Comparison of ENCODE assay signal across 8 cellular contexts in the genomic region with DNA sequence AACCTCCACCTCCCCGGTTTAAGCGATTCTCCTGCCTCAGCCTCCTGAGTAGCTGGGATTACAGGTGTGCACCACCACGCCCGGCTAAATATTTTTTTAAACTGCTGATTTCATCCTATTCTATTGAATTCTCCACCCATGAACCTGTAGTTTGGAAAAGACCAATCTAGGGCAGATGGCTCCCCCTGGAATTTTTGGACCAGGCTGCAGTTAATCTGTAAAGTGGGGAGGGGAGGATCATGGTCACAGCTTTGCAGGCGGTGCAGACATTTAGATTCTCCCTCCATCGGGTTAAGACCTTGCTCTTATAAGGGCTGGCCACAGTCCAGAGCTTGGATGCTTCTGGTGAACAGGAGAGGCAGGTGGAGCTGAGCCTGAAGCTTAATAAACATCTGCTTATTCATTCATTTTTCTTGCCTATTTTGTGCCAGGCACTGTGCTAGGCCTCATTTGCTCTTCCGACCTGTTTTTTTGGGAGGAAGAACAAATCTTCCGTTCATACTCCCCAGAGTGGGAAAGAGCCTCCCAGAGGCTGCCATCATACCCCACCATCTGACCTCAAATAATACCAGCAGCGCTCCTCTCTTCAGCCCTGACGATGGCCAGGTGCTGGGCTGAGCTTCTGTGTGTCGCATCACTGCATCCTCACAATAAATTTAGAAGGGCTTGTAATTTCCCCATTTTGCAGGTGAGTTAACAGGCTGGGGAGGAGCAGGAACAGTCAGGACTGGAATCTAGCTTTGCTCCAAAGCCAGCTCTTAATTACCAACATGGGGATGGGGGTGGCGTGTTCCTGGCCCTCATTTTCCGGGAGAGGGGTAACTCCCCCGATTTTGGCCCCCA. TPM values are rescaled to one million over a fixed set of nuclear protein-coding genes. Genes with fewer than 3 reads are reported as not detected.
DNase-seq lines count a peak whose midpoint lies in the region; ATAC-seq, FAIRE-seq and TF ChIP-seq lines count a peak whose summit lies in the region.

No MANE protein-coding gene starts in this region.

- H3K27me3 ChIP-seq in CD4-positive, CD25-positive, alpha-beta regulatory T cell (ENCODE audit: control insufficient read depth, insufficient read depth, low read length) = no peaks in the 10 kb centered on the region
- no peaks in the 10 kb centered on the region for H3K27me3 ChIP-seq in HUES64 (ENCODE audit: insufficient read depth, low read length)

- H3K4me1 ChIP-seq in CD4-positive, CD25-positive, alpha-beta regulatory T cell (ENCODE audit: control insufficient read depth, insufficient read depth, low read length, poor library complexity, severe bottlenecking) = peaks cover 47% of the 10 kb centered on the region
- H3K4me1 ChIP-seq in HUES64 (ENCODE audit: insufficient read depth, low read length) = peaks cover 2% of the 10 kb centered on the region; the same call in 1 of the 2 replicates

- no peak for FAIRE-seq in H54 (lab: Jason Lieb, UNC)

- peak overlapping the region; percentile 55 for H3K27ac ChIP-seq in CD4-positive, CD25-positive, alpha-beta regulatory T cell (ENCODE audit: insufficient read depth, low read length, poor library complexity, severe bottlenecking)
- peak overlapping the region; percentile 85; the same call in 1 of the 2 replicates for H3K27ac ChIP-seq in HUES64 (ENCODE audit: low read depth, low read length)

- H3K27me3 Mint-ChIP-seq in CD4-positive, CD25-positive, alpha-beta regulatory T cell = peaks cover 6% of the 10 kb centered on the region
- no peaks in the 10 kb centered on the region for H3K27me3 Mint-ChIP-seq in naive thymus-derived CD8-positive, alpha-beta T cell

- no peaks in the 10 kb centered on the region for H3K9me3 ChIP-seq in CD4-positive, CD25-positive, alpha-beta regulatory T cell (ENCODE audit: control insufficient read depth in 2 of 2, low read length in 2 of 2)
- no peaks in the 10 kb centered on the region for H3K9me3 ChIP-seq in HUES64 (ENCODE audit: insufficient read depth, low read depth, low read length)

- no peaks in the 10 kb centered on the region for H3K36me3 Mint-ChIP-seq in CD4-positive, CD25-positive, alpha-beta regulatory T cell
- peaks cover 0 to 8% (median 0%) of the 10 kb centered on the region in 3 donors for H3K36me3 Mint-ChIP-seq in naive thymus-derived CD8-positive, alpha-beta T cell

- H3K4me1 Mint-ChIP-seq in CD4-positive, CD25-positive, alpha-beta regulatory T cell = peaks cover 0 to 50% (median 20%) of the 10 kb centered on the region in 4 donors
- H3K4me1 Mint-ChIP-seq in naive thymus-derived CD8-positive, alpha-beta T cell = peaks cover 25 to 61% (median 58%) of the 10 kb centered on the region in 4 donors

- H3K4me3 Mint-ChIP-seq in CD4-positive, CD25-positive, alpha-beta regulatory T cell = peak overlapping the region; percentile 79 to 90 (median 85)
- peak overlapping the region; percentile 84 to 94 (median 89) for H3K4me3 Mint-ChIP-seq in naive thymus-derived CD8-positive, alpha-beta T cell

- H3K9ac ChIP-seq in HUES64 (ENCODE audit: low read depth, low read length) = peak overlapping the region; percentile 90

- H3K27ac Mint-ChIP-seq in CD4-positive, CD25-positive, alpha-beta regulatory T cell = peak overlapping the region in 2 of 3 donors; percentile 38 to 62
- H3K27ac Mint-ChIP-seq in naive thymus-derived CD8-positive, alpha-beta T cell = peak overlapping the region; percentile 51 to 92 (median 84)

- 58% methylated on average over 13 of the region's 14 CpGs for WGBS in HUES64

- H3K4me3 ChIP-seq in CD4-positive, CD25-positive, alpha-beta regulatory T cell (ENCODE audit: low read depth, low read length) = peak overlapping the region; percentile 26
- H3K4me3 ChIP-seq in HUES64 (ENCODE audit: low read length) (peak overlapping the region; percentile 76), cardiac fibroblast (replicated peaks in 1 of 2; ENCODE audit: low read depth in 2 of 2, low read length in 2 of 2) (peak overlapping the region; percentile 74 to 77)

- POLR2A ChIA-PET in naive thymus-derived CD8-positive, alpha-beta T cell (lab: Charles Lee) = interaction anchor here (1.0 to 9.2 kb wide), 8 partner anchors 10 to 263 kb away, joined by 3 to 148 read pairs (median 4); a partner anchor contains a TSS

- no peaks in the 10 kb centered on the region for H3K9me3 Mint-ChIP-seq in CD4-positive, CD25-positive, alpha-beta regulatory T cell
- no peaks in the 10 kb centered on the region for H3K9me3 Mint-ChIP-seq in naive thymus-derived CD8-positive, alpha-beta T cell

- ATAC-seq in CD4-positive, CD25-positive, alpha-beta regulatory T cell (ENCODE audit: low read depth in 2 of 2) = no peak
- no peak for ATAC-seq in naive thymus-derived CD8-positive, alpha-beta T cell
- ATAC-seq in omental fat pad (ENCODE audit: low FRiP score) = no peak

- TF ChIP-seq POLR2A in H54 (IDR thresholded peaks at IDR 0.05; ENCODE audit: low read depth, low read length) = no peak

- no peak for DNase-seq in CD4-positive, CD25-positive, alpha-beta regulatory T cell
- no peak for DNase-seq in cardiac fibroblast (ENCODE audit: low read depth in 2 of 2)
- peak in 1 of 10 donors; percentile 35 for DNase-seq in naive thymus-derived CD8-positive, alpha-beta T cell
- no peak for DNase-seq in ecto neural progenitor cell (ENCODE audit: low spot score)
- DNase-seq in omental fat pad (ENCODE audit: low spot score) = no peak
- no peak for DNase-seq in NK-92 (lab: John Stamatoyannopoulos, UW; ENCODE audit: unreplicated experiment)
- DNase-seq in H54 (ENCODE audit: insufficient read length, low spot score) = no peak

- TF ChIP-seq CTCF in cardiac fibroblast (IDR thresholded peaks at IDR 0.05; ENCODE audit: low read depth, low read length) = no peak
- TF ChIP-seq CTCF in omental fat pad (IDR thresholded peaks at IDR 0.05) = no peak

- H3K36me3 ChIP-seq in CD4-positive, CD25-positive, alpha-beta regulatory T cell (ENCODE audit: control insufficient read depth, insufficient read depth, low read length) = peaks cover 8% of the 10 kb centered on the region
- peaks cover 14% of the 10 kb centered on the region for H3K36me3 ChIP-seq in HUES64 (ENCODE audit: insufficient read depth, low read length)

RNA-seq across cellular contexts. Expression of a gene that starts 0.9 kb away (rescaled TPM):
- 0.99 TPM for total RNA-seq in CD4-positive, CD25-positive, alpha-beta regulatory T cell
- polyA plus RNA-seq in CD4-positive, CD25-positive, alpha-beta regulatory T cell = 1 to 10 TPM in 1 of 4 donors, under 1 TPM in 3; 0.22 to 1.0 (median 0.51) TPM
- polyA plus RNA-seq in HUES64 (2013, experiment 1 of 2) = 8.7 TPM
- 12.6 TPM for polyA plus RNA-seq in HUES64 (2013, experiment 2 of 2)
- total RNA-seq in naive thymus-derived CD8-positive, alpha-beta T cell = 1 to 10 TPM; 5.3 to 8.3 TPM
- polyA plus RNA-seq in naive thymus-derived CD8-positive, alpha-beta T cell = 1 to 10 TPM; 2.6 to 4.4 (median 4.3) TPM
- total RNA-seq in omental fat pad = 10 to 100 TPM in 3 of 4 donors, 1 to 10 TPM in 1; 9.8 to 15.2 (median 11.0) TPM

RNA-seq across cellular contexts. Expression of a gene that starts 3.7 kb away (rescaled TPM):
- 23.7 TPM for total RNA-seq in CD4-positive, CD25-positive, alpha-beta regulatory T cell
- 10 to 100 TPM; 26.5 to 36.6 (median 35.1) TPM for polyA plus RNA-seq in CD4-positive, CD25-positive, alpha-beta regulatory T cell
- polyA plus RNA-seq in HUES64 (2013, experiment 1 of 2) = 34.8 TPM
- polyA plus RNA-seq in HUES64 (2013, experiment 2 of 2) = 47.0 TPM
- total RNA-seq in naive thymus-derived CD8-positive, alpha-beta T cell = 10 to 100 TPM; 33.8 to 36.3 TPM
- 10 to 100 TPM; 21.2 to 35.9 (median 34.9) TPM for polyA plus RNA-seq in naive thymus-derived CD8-positive, alpha-beta T cell
- 10 to 100 TPM in 3 of 4 donors, 1 to 10 TPM in 1; 9.9 to 15.0 (median 11.9) TPM for total RNA-seq in omental fat pad

RNA-seq across cellular contexts. Expression of a gene that starts 6.3 kb away (rescaled TPM):
- total RNA-seq in CD4-positive, CD25-positive, alpha-beta regulatory T cell = 30.8 TPM
- 10 to 100 TPM; 14.3 to 18.9 (median 16.0) TPM for polyA plus RNA-seq in CD4-positive, CD25-positive, alpha-beta regulatory T cell
- polyA plus RNA-seq in HUES64 (2013, experiment 1 of 2) = 15.0 TPM
- 21.9 TPM for polyA plus RNA-seq in HUES64 (2013, experiment 2 of 2)
- total RNA-seq in naive thymus-derived CD8-positive, alpha-beta T cell = 100 to 1,000 TPM; 110 to 111 TPM
- 10 to 100 TPM; 15.3 to 21.7 (median 20.3) TPM for polyA plus RNA-seq in naive thymus-derived CD8-positive, alpha-beta T cell
- 10 to 100 TPM; 11.4 to 20.5 (median 13.8) TPM for total RNA-seq in omental fat pad

RNA-seq across cellular contexts. Expression of a gene that starts 7.7 kb away (rescaled TPM):
- 283 TPM for total RNA-seq in CD4-positive, CD25-positive, alpha-beta regulatory T cell
- polyA plus RNA-seq in CD4-positive, CD25-positive, alpha-beta regulatory T cell = 1 to 10 TPM; 7.2 to 9.3 (median 8.2) TPM
- 201 TPM for polyA plus RNA-seq in HUES64 (2013, experiment 1 of 2)
- 158 TPM for polyA plus RNA-seq in HUES64 (2013, experiment 2 of 2)
- total RNA-seq in naive thymus-derived CD8-positive, alpha-beta T cell = 100 to 1,000 TPM; 284 to 289 TPM
- polyA plus RNA-seq in naive thymus-derived CD8-positive, alpha-beta T cell = 10 to 100 TPM in 1 of 3 donors, 1 to 10 TPM in 2; 6.6 to 10.6 (median 8.1) TPM
- 100 to 1,000 TPM in 2 of 4 donors, 10 to 100 TPM in 2; 55.2 to 132 (median 86.1) TPM for total RNA-seq in omental fat pad

RNA-seq across cellular contexts. Expression of a gene that starts 22.7 kb away (rescaled TPM):
- total RNA-seq in CD4-positive, CD25-positive, alpha-beta regulatory T cell = 11.1 TPM
- 1 to 10 TPM; 1.0 to 2.4 (median 1.6) TPM for polyA plus RNA-seq in CD4-positive, CD25-positive, alpha-beta regulatory T cell
- polyA plus RNA-seq in HUES64 (2013, experiment 1 of 2) = 7.1 TPM
- polyA plus RNA-seq in HUES64 (2013, experiment 2 of 2) = 10.1 TPM
- total RNA-seq in naive thymus-derived CD8-positive, alpha-beta T cell = 1 to 10 TPM; 8.1 to 9.2 TPM
- polyA plus RNA-seq in naive thymus-derived CD8-positive, alpha-beta T cell = 1 to 10 TPM in 2 of 3 donors, under 1 TPM in 1; 0.64 to 1.4 (median 1.1) TPM
- 1 to 10 TPM; 2.5 to 3.8 (median 3.2) TPM for total RNA-seq in omental fat pad

Comparison
In these comparisons a context has a peak if more than half of its experiments do, and no peak if none do; other contexts are left out.
1. H3K4me3 ChIP-seq: peak in every context shown above with its lines; median percentile 76 in HUES64; 76 in cardiac fibroblast; 26 in CD4-positive, CD25-positive, alpha-beta regulatory T cell.